ENCODE assay signal across 23 cellular contexts in genomic region chr17:50831430-50832064, GRCh38. TPM values are rescaled to one million over a fixed set of nuclear protein-coding genes. Genes with fewer than 3 reads are reported as not detected.
DNase-seq lines count a peak whose midpoint lies in the region; ATAC-seq, FAIRE-seq and TF ChIP-seq lines count a peak whose summit lies in the region.
"Had no signal": no experiment of that assay in that cellular context is flagged by ENCODE, and none has a peak within 500 bp of the region (broad histone marks: within the 10 kb centered on the region; RNA-seq: fewer than 3 reads in every experiment).

No MANE protein-coding gene starts in this region.

- no peak overlapping the region for H2BK5ac ChIP-seq in H9 (ENCODE audit: insufficient read length, low read length)

- H3K9me3 Mint-ChIP-seq in H9: no peaks in the 10 kb centered on the region
- H3K9me3 Mint-ChIP-seq: activated naive CD4-positive, alpha-beta T cell treated with anti-CD3 and anti-CD28 coated beads, Interleukin-2, amount 50 U/mL, for 24 hours; CD4-positive, alpha-beta T cell had no signal

- H3K36me3 ChIP-seq in K562 (ENCODE audit: control insufficient read depth, insufficient read depth, low read length): no peaks in the 10 kb centered on the region
- H3K36me3 ChIP-seq: lower lobe of right lung, right lobe of liver, thyroid gland had no signal

- H4K91ac ChIP-seq in H9 (ENCODE audit: insufficient read length, low read depth, low read length): no peak overlapping the region

- no peak overlapping the region for H4K5ac ChIP-seq in H9 (ENCODE audit: insufficient read length, low read depth, low read length)

- H3K9me1 ChIP-seq in K562 (ENCODE audit: control insufficient read depth, insufficient read depth, low read length): no peaks in the 10 kb centered on the region

- no peaks in the 10 kb centered on the region for H3K9me3 ChIP-seq in H9 (ENCODE audit: control insufficient read depth, low read depth, low read length)
- no peaks in the 10 kb centered on the region for H3K9me3 ChIP-seq in K562 (replicated peaks; ENCODE audit: control insufficient read depth, insufficient read depth, low read depth, low read length)
- H3K9me3 ChIP-seq: lower lobe of right lung, right lobe of liver, SK-N-SH, thyroid gland had no signal

- no peaks in the 10 kb centered on the region for H3K27me3 ChIP-seq in H9 (ENCODE audit: insufficient read depth, low read length)
- H3K27me3 ChIP-seq in K562 (ENCODE audit: control insufficient read depth in 2 of 2, insufficient read depth in 2 of 2, low read length in 2 of 2): peaks cover 0 to 20% of the 10 kb centered on the region in 2 experiments; a peak in 3 of 5 replicates
- H3K27me3 ChIP-seq: right lobe of liver, thyroid gland had no signal

- H3K79me2 ChIP-seq in H9 (ENCODE audit: insufficient read depth, low read length): no peaks in the 10 kb centered on the region
- no peaks in the 10 kb centered on the region for H3K79me2 ChIP-seq in K562 (ENCODE audit: control insufficient read depth, insufficient read depth, low read length)

- no peak overlapping the region for H3K4ac ChIP-seq in H9 (ENCODE audit: low read depth, low read length)

- peak overlapping the region in 1 of 3 experiments; percentile 77; a peak in 1 of 7 replicates for H3K27ac Mint-ChIP-seq in H9
- H3K27ac Mint-ChIP-seq: activated naive CD4-positive, alpha-beta T cell treated with anti-CD3 and anti-CD28 coated beads, Interleukin-2, amount 50 U/mL, for 24 hours; CD4-positive, alpha-beta T cell had no signal

- TF ChIP-seq RAD21 in K562 (CRISPR knock-in tag; conservative IDR thresholded peaks at IDR 0.05 in 1 of 2, IDR thresholded peaks at IDR 0.05 in 1 of 2): no peak

- H2BK15ac ChIP-seq in H9 (ENCODE audit: low read depth, low read length): no peak overlapping the region

- peak; percentile 64 for DNase-seq in H9
- peak; percentile 68 to 75 (median 72) for DNase-seq in K562 (ENCODE audit: extremely low read depth in 1 of 4, low spot score in 3 of 4)
- peak; percentile 56 for DNase-seq in iPS-NIHi7 (ENCODE audit: extremely low spot score)
- DNase-seq in sciatic nerve (ENCODE audit: low spot score): no peak
- DNase-seq in NCI-H2107 (lab: John Stamatoyannopoulos, UW): no peak
- no peak for DNase-seq in HT-29 (ENCODE audit: low spot score)
- DNase-seq in DMS79 treated with DMSO at 0.1 percent for 48 hours (lab: John Stamatoyannopoulos, UW): no peak
- DNase-seq: activated CD8-positive, alpha-beta memory T cell treated with anti-CD3 and anti-CD28 coated beads for 24 hours; activated T-cell treated with anti-CD3 and anti-CD28 coated beads, Interleukin-2, amount 50 U/mL, for 48 hours; CD4-positive, alpha-beta T cell; GOT3; head of caudate nucleus; lower lobe of right lung; NCI-H1105 treated with DMSO at 0.1 percent for 48 hours; right lobe of liver; thyroid gland had no signal

- peaks cover 3% of the 10 kb centered on the region for H3K23me2 ChIP-seq in H9 (ENCODE audit: insufficient read length, low read depth, low read length, poor library complexity, severe bottlenecking)

- H2BK12ac ChIP-seq in H9 (ENCODE audit: insufficient read length, low read depth, low read length): no peak overlapping the region

- no peaks in the 10 kb centered on the region; the same call in none of the 2 replicates for H3K27me3 Mint-ChIP-seq in H9 (ENCODE audit: low read depth)

- 0 out of 2 replicates have a peak overlapping the region, but pooled peaks have one; percentile 74 for H3K14ac ChIP-seq in H9 (ENCODE audit: insufficient read depth, low read length)

- H4K20me1 ChIP-seq in H9 (ENCODE audit: control insufficient read depth, insufficient read depth, insufficient read length): no peaks in the 10 kb centered on the region
- H4K20me1 ChIP-seq in K562 (replicated peaks; ENCODE audit: control insufficient read depth, insufficient read depth, low read length): no peaks in the 10 kb centered on the region

- H3K79me1 ChIP-seq in H9 (ENCODE audit: insufficient read depth, low read depth, low read length, poor library complexity, severe bottlenecking): no peaks in the 10 kb centered on the region

- no peak overlapping the region for H3K4me2 ChIP-seq in H9 (ENCODE audit: insufficient read depth, insufficient read length, low read length)
- peak overlapping the region; percentile 8; the same call in 1 of the 2 replicates for H3K4me2 ChIP-seq in K562 (ENCODE audit: insufficient read depth, low read length)
- H3K4me2 ChIP-seq: SK-N-SH had no signal

- no CpG with 5 or more reads among the region's 16 CpGs for WGBS in H9 (ENCODE audit: extremely low coverage, insufficient read length, low lambda C conversion rate)
- 25% methylated on average over 13 of the region's 16 CpGs for WGBS in K562 (ENCODE audit: insufficient coverage, low coverage, missing lambda C conversion rate)

- H3K4me1 ChIP-seq in H9 (ENCODE audit: insufficient read depth, low read length) (peaks cover 8% of the 10 kb centered on the region; the same call in 1 of the 2 replicates), K562 (replicated peaks in 1 of 2; ENCODE audit: control insufficient read depth in 2 of 2, insufficient read depth in 2 of 2, low read length in 2 of 2) (peaks cover 18 to 54% of the 10 kb centered on the region in 2 experiments)
- H3K4me1 ChIP-seq: lower lobe of right lung had no signal

- FAIRE-seq in K562 (lab: Jason Lieb, UNC): peak; percentile 52
- FAIRE-seq: GM12878, GM19239 had no signal

- peaks cover 53 to 76% of the 10 kb centered on the region in 2 experiments for H3K4me1 Mint-ChIP-seq in H9
- H3K4me1 Mint-ChIP-seq: activated naive CD4-positive, alpha-beta T cell treated with anti-CD3 and anti-CD28 coated beads, Interleukin-2, amount 50 U/mL, for 24 hours had no signal

- POLR2A ChIA-PET in K562 (lab: Yijun Ruan, JAX): interaction anchor here (1.0 to 1.5 kb wide), 3 partner anchors 10 to 16 kb away, joined by 3 to 5 read pairs (median 3); no protein-coding TSS in a partner anchor

- peak; percentile 84 for ATAC-seq in K562
- ATAC-seq in sciatic nerve: peak; percentile 49
- ATAC-seq: activated CD4-positive, CD25-positive, alpha-beta regulatory T cell treated with anti-CD3 and anti-CD28 coated beads, Interleukin-2, amount 50 U/mL, for 24 hours; GM12878; right lobe of liver had no signal

- TF ChIP-seq CTCF in H9 (conservative IDR thresholded peaks at IDR 0.05) (no peak), K562 (IDR thresholded peaks at IDR 0.05 in 2 of 3, conservative IDR thresholded peaks at IDR 0.05 in 1 of 3; ENCODE audit: insufficient read depth in 2 of 3, low read depth in 1 of 3, low read length in 3 of 3) (no peak)

- in situ Hi-C loops in K562 (cut with MboI): loop anchor here (5.0 kb wide), 1 partner anchor 284 kb away; the partner anchor contains the start of gene SPATA20

- no peak overlapping the region for H3K18ac ChIP-seq in H9 (ENCODE audit: insufficient read length, low read depth, low read length)

- no peak overlapping the region for H2AK5ac ChIP-seq in H9 (ENCODE audit: insufficient read length, low read length)

- TF ChIP-seq EP300 in K562 (IDR thresholded peaks at IDR 0.05; ENCODE audit: low read length): no peak

- H3K23ac ChIP-seq in H9 (ENCODE audit: insufficient read length, low read depth, low read length): no peak overlapping the region

- H2BK120ac ChIP-seq in H9 (ENCODE audit: low read depth, low read length, poor library complexity, severe bottlenecking): no peak overlapping the region

- H3K27ac ChIP-seq in H9 (ENCODE audit: insufficient read length, low read depth, low read length) (no peak overlapping the region), K562 (ENCODE audit: extremely low read depth, low read depth, low read length) (peak overlapping the region; percentile 30; the same call in 2 of the 3 replicates)
- H3K27ac ChIP-seq: lower lobe of right lung, right lobe of liver, thyroid gland had no signal

- no peak overlapping the region for H3K4me3 Mint-ChIP-seq in H9
- H3K4me3 Mint-ChIP-seq: activated naive CD4-positive, alpha-beta T cell treated with anti-CD3 and anti-CD28 coated beads, Interleukin-2, amount 50 U/mL, for 24 hours; CD4-positive, alpha-beta T cell had no signal

- H3T11ph ChIP-seq in H9 (ENCODE audit: low read length): no peak overlapping the region

- CTCF ChIA-PET in K562 (lab: Yijun Ruan, JAX; ENCODE audit: low intra/inter-chr PET ratio): no interaction called here

- intact Hi-C loops in K562 (cut with micrococcal nuclease): no loop called here
- intact Hi-C loops in sciatic nerve (cut with DNase I): no loop called here

- BruUV-seq in K562 (replicated peaks; lab: Mats Ljungman, UMichigan): no TSS peak

- no peaks in the 10 kb centered on the region; a peak in 2 of 7 replicates for H3K36me3 Mint-ChIP-seq in H9 (ENCODE audit: insufficient read depth in 1 of 3, low read depth in 3 of 3)
- H3K36me3 Mint-ChIP-seq: activated naive CD4-positive, alpha-beta T cell treated with anti-CD3 and anti-CD28 coated beads, Interleukin-2, amount 50 U/mL, for 24 hours had no signal

- H3K4me3 ChIP-seq in K562: no peak overlapping the region
- H3K4me3 ChIP-seq: GM12878, lower lobe of right lung, right lobe of liver, thyroid gland had no signal

- H2AFZ ChIP-seq in H9 (ENCODE audit: low read length) (no peak overlapping the region), K562 (ENCODE audit: low read depth, low read length) (peak overlapping the region; percentile 84)

- no peak overlapping the region for H4K8ac ChIP-seq in H9 (replicated peaks; ENCODE audit: insufficient read length, low read depth, low read length)

- H2BK20ac ChIP-seq in H9 (ENCODE audit: low read depth, low read length, poor library complexity, severe bottlenecking): no peak overlapping the region

- no peak overlapping the region for H3K56ac ChIP-seq in H9 (ENCODE audit: insufficient read length, low read depth, low read length)

- no peak for TF ChIP-seq POLR2A in K562 (conservative IDR thresholded peaks at IDR 0.05)

- H3K9ac ChIP-seq in H9 (ENCODE audit: extremely low read depth, insufficient read length, low read length) (no peak overlapping the region), K562 (ENCODE audit: insufficient read depth in 1 of 2, low read depth in 2 of 2, low read length in 2 of 2) (peak overlapping the region in 1 of 2 experiments; percentile 78; a peak in 1 of 4 replicates)
- H3K9ac ChIP-seq: SK-N-SH had no signal

RNA-seq across cellular contexts. Expression of gene WFIKKN2, which starts 3.8 kb away (rescaled TPM):
- total RNA-seq in H9 (2021) (1.0 and 1.1 TPM in 2 replicates), K562 (2014; rRNA removed) (not detected in 2 replicates), K562 (2014; rRNA removed; fragmentation: Illumina TruSeq; extraction: Trizol) (not detected in 2 replicates), K562 (2015; rRNA removed; fragmentation: Illumina TruSeq; extraction: Trizol) (not detected in 2 replicates), K562 (2021) (0.07 TPM in 1 of 2 replicates, not detected in the other), sciatic nerve (2.0 TPM)
- not detected in 2 replicates for total RNA-seq in K562 (2011; cell fraction: chromatin; rRNA removed; ENCODE audit: low replicate concordance)
- not detected in 2 replicates for total RNA-seq in K562 (2011; cell fraction: nucleolus; rRNA removed)
- not detected in 2 replicates for total RNA-seq in K562 (2011; cell fraction: nucleoplasm; rRNA removed)
- polyA plus RNA-seq in K562 (2011; rRNA removed) (not detected in 2 replicates), K562 (2014; fragmentation: Illumina TruSeq; extraction: Trizol) (not detected in 2 replicates), K562 (2014; fragmentation: Nextera tagmentation; extraction: Ambion mirVana) (not detected), K562 (2014; rRNA removed) (not detected in 2 replicates)
- polyA plus RNA-seq in K562 (2011; cell fraction: cytosol; rRNA removed): not detected in 2 replicates
- 0.04 TPM in 1 of 2 replicates, not detected in the other for polyA plus RNA-seq in K562 (2011; cell fraction: nucleus; rRNA removed)
- polyA plus RNA-seq in K562 (2012): 0.01 and 0.03 TPM in 2 replicates
- polyA minus RNA-seq in K562 (2011; rRNA and poly(A)+ RNA removed): not detected in 2 replicates
- polyA minus RNA-seq in K562 (2011; cell fraction: cytosol; rRNA and poly(A)+ RNA removed): not detected in 2 replicates
- polyA minus RNA-seq in K562 (2011; cell fraction: nucleus; rRNA and poly(A)+ RNA removed): not detected in 2 replicates
- 0.05 TPM in 1 of 2 replicates, not detected in the other for total RNA-seq in HT-29 (2014; rRNA removed; shearing (Covaris generic))
- total RNA-seq: CD4-positive, alpha-beta T cell; right lobe of liver; RPMI7951; T-helper 2 cell treated with Interferon-gamma antibody and Interleukin-4, amounts not matched to agents 100 ng/mL and 5 ng/mL, for 36 hours had no signal
- polyA plus RNA-seq: GM12878, SK-N-SH had no signal

RNA-seq across cellular contexts. Expression of gene TOB1, which starts 34.6 kb away (rescaled TPM):
- 31.2 and 31.6 TPM in 2 replicates for total RNA-seq in H9 (2021)
- total RNA-seq in K562 (2011; cell fraction: chromatin; rRNA removed; ENCODE audit: low replicate concordance): 10.4 and 18.1 TPM in 2 replicates
- total RNA-seq in K562 (2011; cell fraction: nucleolus; rRNA removed): 14.8 and 18.2 TPM in 2 replicates
- total RNA-seq in K562 (2011; cell fraction: nucleoplasm; rRNA removed): 19.9 and 21.5 TPM in 2 replicates
- 4.8 and 13.9 TPM in 2 replicates for total RNA-seq in K562 (2014; rRNA removed)
- 12.4 and 13.2 TPM in 2 replicates for total RNA-seq in K562 (2014; rRNA removed; fragmentation: Illumina TruSeq; extraction: Trizol)
- 13.2 TPM in 2 replicates for total RNA-seq in K562 (2015; rRNA removed; fragmentation: Illumina TruSeq; extraction: Trizol)
- total RNA-seq in K562 (2021): 29.9 and 31.0 TPM in 2 replicates
- polyA plus RNA-seq in K562 (2011; rRNA removed): 10.5 and 10.8 TPM in 2 replicates
- 8.5 and 9.7 TPM in 2 replicates for polyA plus RNA-seq in K562 (2011; cell fraction: cytosol; rRNA removed)
- 17.6 and 24.1 TPM in 2 replicates for polyA plus RNA-seq in K562 (2011; cell fraction: nucleus; rRNA removed)
- 16.9 and 24.9 TPM in 2 replicates for polyA plus RNA-seq in K562 (2012)
- polyA plus RNA-seq in K562 (2014; fragmentation: Illumina TruSeq; extraction: Trizol): 14.9 and 17.6 TPM in 2 replicates
- 10 to 100 TPM; 44.9 to 63.7 TPM for polyA plus RNA-seq in K562 (2014; fragmentation: Nextera tagmentation; extraction: Ambion mirVana)
- 10.9 and 11.8 TPM in 2 replicates for polyA plus RNA-seq in K562 (2014; rRNA removed)
- polyA minus RNA-seq in K562 (2011; rRNA and poly(A)+ RNA removed): 19.1 and 19.5 TPM in 2 replicates
- 13.5 and 14.2 TPM in 2 replicates for polyA minus RNA-seq in K562 (2011; cell fraction: cytosol; rRNA and poly(A)+ RNA removed)
- 22.5 and 23.9 TPM in 2 replicates for polyA minus RNA-seq in K562 (2011; cell fraction: nucleus; rRNA and poly(A)+ RNA removed)
- 114 TPM for total RNA-seq in sciatic nerve
- 33.8 and 43.0 TPM in 2 replicates for total RNA-seq in HT-29 (2014; rRNA removed; shearing (Covaris generic))

Comparison
In these comparisons a context has a peak if more than half of its experiments do, and no peak if none do; other contexts are left out.
1. DNase-seq: peak in H9 (single experiment), K562 (4 of 4) and iPS-NIHi7 (single experiment); none in sciatic nerve (single experiment), NCI-H2107 (single experiment), HT-29 (single experiment) and DMS79 treated with DMSO at 0.1 percent for 48 hours (single experiment).